23 cellular contexts compared by ENCODE assay signal in the genomic region with DNA sequence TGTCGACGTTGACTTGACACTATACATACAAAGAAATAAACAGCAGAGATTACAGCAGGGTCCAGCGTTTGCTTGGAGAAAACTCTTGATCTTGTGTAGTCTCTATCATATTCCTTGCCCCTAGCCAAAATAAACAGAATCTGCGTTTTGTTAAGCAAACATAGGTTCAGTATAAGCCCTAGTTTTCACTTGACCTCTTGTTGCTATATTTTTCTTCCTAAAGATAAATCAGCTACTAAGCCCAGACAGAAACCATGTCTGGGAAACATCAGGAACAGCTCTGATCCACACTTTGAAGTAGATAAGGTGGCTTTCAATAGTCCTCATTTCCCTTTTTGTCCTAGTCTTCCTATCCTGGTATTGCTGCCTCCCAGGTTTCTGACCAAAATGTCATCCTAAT.
DNase-seq lines count a peak whose midpoint lies in the region; ATAC-seq and TF ChIP-seq lines count a peak whose summit lies in the region.
"Had no signal": no experiment of that assay in that cellular context is flagged by ENCODE, and none has a peak within 500 bp of the region (broad histone marks: within the 10 kb centered on the region; RNA-seq: fewer than 3 reads in every experiment).

No MANE protein-coding gene starts in this region.

- H3K56ac ChIP-seq in IMR-90 (ENCODE audit: extremely low read depth, insufficient read depth, low read length), result no peak overlapping the region

- H3K14ac ChIP-seq in IMR-90 (replicated peaks; ENCODE audit: low read depth, low read length), result peak overlapping the region; percentile 17; the same call in 1 of the 2 replicates

- peak overlapping the region; percentile 33; the same call in 1 of the 2 replicates for H2BK120ac ChIP-seq in IMR-90 (ENCODE audit: low read depth, low read length)

- no peaks in the 10 kb centered on the region for H3K79me1 ChIP-seq in IMR-90 (ENCODE audit: low read depth in 1 of 2, low read length in 2 of 2)

- TF ChIP-seq RAD21 in IMR-90 (IDR thresholded peaks at IDR 0.05; ENCODE audit: low read length), result no peak

- TF ChIP-seq POLR2A in IMR-90 (IDR thresholded peaks at IDR 0.05; ENCODE audit: low read depth, low read length) (no peak), body of pancreas (IDR thresholded peaks at IDR 0.05) (no peak)

- CTCF ChIA-PET in IMR-90 (lab: Yijun Ruan, JAX) (no interaction called here), PC-9 (lab: Charles Lee) (no interaction called here)

- H3K27ac ChIP-seq in IMR-90 (ENCODE audit: insufficient read depth, low read length), result no peak overlapping the region
- H3K27ac ChIP-seq in PC-9, result no peak overlapping the region
- H3K27ac ChIP-seq in body of pancreas, result no peak overlapping the region
- H3K27ac ChIP-seq: C4-2B, sigmoid colon, SK-N-MC, testis, uterus had no signal

- H2AK9ac ChIP-seq in IMR-90 (replicated peaks; ENCODE audit: low read depth, low read length, poor library complexity), result no peak overlapping the region

- POLR2A ChIA-PET in IMR-90 (lab: Charles Lee; ENCODE audit: unreplicated experiment), result no interaction called here
- POLR2A ChIA-PET in PC-9 (lab: Charles Lee; ENCODE audit: unreplicated experiment), result no interaction called here

- H3K4me3 ChIP-seq in IMR-90 (ENCODE audit: insufficient read depth, low read depth, low read length) (no peak overlapping the region), PC-9 (no peak overlapping the region), fibroblast of pulmonary artery (replicated peaks; ENCODE audit: low read depth, low read length) (no peak overlapping the region), body of pancreas (no peak overlapping the region)
- H3K4me3 ChIP-seq: sigmoid colon, SK-N-MC, testis, uterus had no signal

- H2AK5ac ChIP-seq in IMR-90 (ENCODE audit: low read depth, low read length), result no peak overlapping the region

- H3K79me2 ChIP-seq in PC-9 (ENCODE audit: low read depth), result no peaks in the 10 kb centered on the region

- peak overlapping the region; percentile 3 for H2BK5ac ChIP-seq in IMR-90 (ENCODE audit: low read depth, low read length, poor library complexity, severe bottlenecking)

- H4K91ac ChIP-seq in IMR-90 (ENCODE audit: insufficient read depth, low read depth, low read length), result no peak overlapping the region

- H3K4me1 ChIP-seq in IMR-90 (ENCODE audit: control insufficient read depth, insufficient read depth, low read length) (peaks cover 11% of the 10 kb centered on the region; the same call in 1 of the 2 replicates), PC-9 (replicated peaks; ENCODE audit: insufficient read depth) (no peaks in the 10 kb centered on the region), body of pancreas (no peaks in the 10 kb centered on the region)
- H3K4me1 ChIP-seq: sigmoid colon, testis, uterus had no signal

- H3K4me2 ChIP-seq in IMR-90 (ENCODE audit: low read depth, low read length), result peak overlapping the region; percentile 75; the same call in 1 of the 2 replicates
- no peak overlapping the region for H3K4me2 ChIP-seq in PC-9

- H3K9ac ChIP-seq in IMR-90 (ENCODE audit: low read depth, low read length), result no peak overlapping the region

- no TSS peak for BruUV-seq in IMR-90 (replicated peaks; lab: Mats Ljungman, UMichigan)
- BruUV-seq in PC-9 (replicated peaks; lab: Mats Ljungman, UMichigan), result no TSS peak

- no peak overlapping the region; the same call in 1 of the 2 replicates for H3K4ac ChIP-seq in IMR-90 (ENCODE audit: low read depth, low read length)

- H3K4me3 Mint-ChIP-seq in mesothelial cell of epicardium, result no peak overlapping the region
- H3K4me3 Mint-ChIP-seq: activated CD4-positive, alpha-beta memory T cell treated with anti-CD3 and anti-CD28 coated beads, Interleukin-2, amount 10 ng/mL, durations not matched to agents 7 days and 5 days; central memory CD8-positive, alpha-beta T cell had no signal

- no peaks in the 10 kb centered on the region for H3F3A ChIP-seq in PC-9 (ENCODE audit: insufficient read depth, low read depth)

- peak overlapping the region; percentile 68; the same call in 1 of the 2 replicates for H4K5ac ChIP-seq in IMR-90 (ENCODE audit: low read depth, low read length)

- H2BK20ac ChIP-seq in IMR-90 (ENCODE audit: low read depth, low read length), result peak overlapping the region; percentile 58; the same call in 1 of the 2 replicates

- dilution Hi-C loops in IMR-90 (cut with HindIII; ENCODE audit: low sequenced_read_pairs, unreplicated experiment), result no loop called here

- H4K20me1 ChIP-seq in IMR-90 (ENCODE audit: insufficient read depth, low read length) (no peaks in the 10 kb centered on the region), PC-9 (ENCODE audit: insufficient read depth) (no peaks in the 10 kb centered on the region)

- no peaks in the 10 kb centered on the region for H3K9me3 ChIP-seq in IMR-90 (ENCODE audit: control insufficient read depth, insufficient read depth, low read length)
- H3K9me3 ChIP-seq in PC-9 (ENCODE audit: insufficient read depth, low read depth), result peaks cover 3% of the 10 kb centered on the region; the same call in 1 of the 2 replicates
- H3K9me3 ChIP-seq in body of pancreas, result no peaks in the 10 kb centered on the region
- H3K9me3 ChIP-seq: sigmoid colon, testis, uterus had no signal

- peaks cover 47% of the 10 kb centered on the region for H3K4me1 Mint-ChIP-seq in mesothelial cell of epicardium
- H3K4me1 Mint-ChIP-seq: activated CD4-positive, alpha-beta memory T cell treated with anti-CD3 and anti-CD28 coated beads, Interleukin-2, amount 10 ng/mL, durations not matched to agents 7 days and 5 days; central memory CD8-positive, alpha-beta T cell had no signal

- intact Hi-C loops in IMR-90 (cut with micrococcal nuclease), result no loop called here
- intact Hi-C loops in PC-9 (cut with micrococcal nuclease; ENCODE audit: unreplicated experiment), result no loop called here
- intact Hi-C loops in body of pancreas (cut with DNase I), result no loop called here

- no peak overlapping the region for H2AFZ ChIP-seq in IMR-90 (replicated peaks; ENCODE audit: low read length, poor library complexity)
- 0 out of 2 replicates have a peak overlapping the region, but pooled peaks have one; percentile 54 for H2AFZ ChIP-seq in PC-9

- peaks cover 7% of the 10 kb centered on the region for H3K36me3 Mint-ChIP-seq in mesothelial cell of epicardium

- H3K9me3 Mint-ChIP-seq in mesothelial cell of epicardium, result peaks cover 20% of the 10 kb centered on the region

- no CpG with 5 or more reads among the region's 4 CpGs for WGBS in IMR-90 (ENCODE audit: extremely low coverage in 2 of 2, insufficient read length in 1 of 2), 2 experiments
- WGBS in body of pancreas, 2 donors, result 22 to 30% methylated on average over 4 of the region's 4 CpGs

- H3K27me3 ChIP-seq in IMR-90 (ENCODE audit: control insufficient read depth, insufficient read depth, low read length) (no peaks in the 10 kb centered on the region), PC-9 (ENCODE audit: insufficient read depth, low read depth) (no peaks in the 10 kb centered on the region), body of pancreas (no peaks in the 10 kb centered on the region)
- H3K27me3 ChIP-seq: sigmoid colon, testis, uterus had no signal

- DNase-seq in IMR-90 (no peak), PC-9 (no peak), fibroblast of pulmonary artery (ENCODE audit: low read depth) (peak; percentile 62), mesothelial cell of epicardium (ENCODE audit: low spot score in 2 of 2, unreplicated experiment in 2 of 2) (no peak), body of pancreas (no peak), NCI-H2227 (lab: John Stamatoyannopoulos, UW; ENCODE audit: unreplicated experiment) (no peak), NK-92 (lab: John Stamatoyannopoulos, UW; ENCODE audit: unreplicated experiment) (no peak)
- DNase-seq: activated CD4-positive, alpha-beta memory T cell treated with anti-CD3 and anti-CD28 coated beads, Interleukin-2, amount 10 ng/mL, durations not matched to agents 7 days and 5 days; activated CD4-positive, alpha-beta T cell treated with anti-CD3 and anti-CD28 coated beads for 1 hour; activated CD8-positive, alpha-beta memory T cell treated with anti-CD3 and anti-CD28 coated beads, Interleukin-2, amount 50 U/mL, for 48 hours; activated naive CD4-positive, alpha-beta T cell treated with anti-CD3 and anti-CD28 coated beads, Interleukin-2, amount 50 U/mL, for 16 hours; Karpas-422; NCI-H1694 treated with DMSO at 0.1 percent for 48 hours; NCI-H526; RPMI8226; sigmoid colon; stimulated activated naive CD4-positive, alpha-beta T cell treated with Interleukin-2 at 50 U/mL for 16 hours; T-helper 2 cell; testis; uterus had no signal

- in situ Hi-C loops in IMR-90 (cut with MboI; ENCODE audit: low sequenced_read_pairs), result no loop called here

- peak overlapping the region; percentile 90 for H3K27ac Mint-ChIP-seq in mesothelial cell of epicardium
- H3K27ac Mint-ChIP-seq: activated CD4-positive, alpha-beta memory T cell treated with anti-CD3 and anti-CD28 coated beads, Interleukin-2, amount 10 ng/mL, durations not matched to agents 7 days and 5 days had no signal

- TF ChIP-seq CTCF in IMR-90 (conservative IDR thresholded peaks at IDR 0.05; ENCODE audit: low read depth, low read length) (no peak), PC-9 (conservative IDR thresholded peaks at IDR 0.05) (no peak), fibroblast of pulmonary artery (IDR thresholded peaks at IDR 0.05; ENCODE audit: low read length, missing control alignments) (no peak), mesothelial cell of epicardium (IDR thresholded peaks at IDR 0.05; ENCODE audit: unreplicated experiment) (no peak), body of pancreas (IDR thresholded peaks at IDR 0.05) (no peak)

- H3K9me1 ChIP-seq in IMR-90 (ENCODE audit: insufficient read depth, low read length), result peaks cover 3% of the 10 kb centered on the region; the same call in 1 of the 2 replicates

- H2BK15ac ChIP-seq in IMR-90 (ENCODE audit: low read depth, low read length), result peak overlapping the region; percentile 27; the same call in 1 of the 3 replicates

- no peaks in the 10 kb centered on the region for H3K27me3 Mint-ChIP-seq in mesothelial cell of epicardium (ENCODE audit: low read depth)
- H3K27me3 Mint-ChIP-seq: activated CD4-positive, alpha-beta memory T cell treated with anti-CD3 and anti-CD28 coated beads, Interleukin-2, amount 10 ng/mL, durations not matched to agents 7 days and 5 days; central memory CD8-positive, alpha-beta T cell had no signal

- H3K23ac ChIP-seq in IMR-90 (ENCODE audit: low read depth, low read length), result peak overlapping the region; percentile 72; the same call in 1 of the 2 replicates

- no peaks in the 10 kb centered on the region for H3K9me2 ChIP-seq in PC-9 (ENCODE audit: insufficient read depth)

- ATAC-seq in IMR-90 (ENCODE audit: low read depth) (no peak), body of pancreas (no peak)

- H3K36me3 ChIP-seq in IMR-90 (ENCODE audit: control insufficient read depth, insufficient read depth, low read length) (no peaks in the 10 kb centered on the region), PC-9 (ENCODE audit: low read depth) (no peaks in the 10 kb centered on the region), body of pancreas (replicated peaks in 1 of 2; ENCODE audit: insufficient read depth in 1 of 2, low read depth in 2 of 2) (no peaks in the 10 kb centered on the region)
- H3K36me3 ChIP-seq: sigmoid colon, uterus had no signal

- H4K8ac ChIP-seq in IMR-90 (ENCODE audit: low read depth in 2 of 2, low read length in 2 of 2), result peak overlapping the region in 1 of 2 experiments; percentile 56; a peak in 2 of 4 replicates

- peak overlapping the region; percentile 83; the same call in 1 of the 2 replicates for H3K18ac ChIP-seq in IMR-90 (ENCODE audit: low read depth, low read length)

TF ChIP-seq in IMR-90, 13 proteins besides CTCF, POLR2A, EP300 and RAD21 (continues in another document):
- no peak for TF ChIP-seq CHD1 (IDR thresholded peaks at IDR 0.05; ENCODE audit: low read depth, low read length)
